Comparison of ENCODE assay signal across 8 cellular contexts in the genomic region with DNA sequence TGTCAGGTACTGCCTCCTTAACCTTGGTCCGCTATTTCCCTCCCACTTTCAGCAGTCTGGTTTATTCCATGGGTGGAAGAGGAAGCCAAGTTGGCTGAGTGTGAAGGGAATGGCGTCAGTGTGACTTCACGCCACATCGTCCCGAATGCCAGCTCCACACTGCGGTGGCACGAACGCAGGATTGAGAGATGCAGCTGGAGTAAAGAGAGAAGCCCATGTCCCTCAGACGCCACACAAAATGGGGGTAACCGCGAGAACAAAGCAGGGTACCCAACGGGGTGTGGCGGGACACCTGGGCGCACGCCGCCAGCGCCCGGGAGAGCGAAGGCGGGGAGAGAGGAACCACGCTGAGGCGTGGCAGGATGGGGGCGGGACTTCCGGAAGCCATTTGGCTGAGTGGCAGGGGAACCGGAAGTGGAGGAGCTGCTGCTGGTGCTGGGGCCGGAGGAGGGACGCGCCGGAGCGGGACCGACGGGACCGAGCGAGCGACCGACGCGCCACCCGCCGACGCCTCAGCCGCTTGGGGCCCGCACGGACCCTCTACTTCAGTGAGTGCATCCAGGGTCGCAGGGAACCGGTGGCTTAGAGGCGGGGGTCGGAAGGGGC. TPM values are rescaled to one million over a fixed set of nuclear protein-coding genes. Genes with fewer than 3 reads are reported as not detected.
A peak's percentile ranks its signal among the peaks of the same experiment; 100 is the strongest.
DNase-seq lines count a peak whose midpoint lies in the region; ATAC-seq, FAIRE-seq and TF ChIP-seq lines count a peak whose summit lies in the region.

A gene with protein sequence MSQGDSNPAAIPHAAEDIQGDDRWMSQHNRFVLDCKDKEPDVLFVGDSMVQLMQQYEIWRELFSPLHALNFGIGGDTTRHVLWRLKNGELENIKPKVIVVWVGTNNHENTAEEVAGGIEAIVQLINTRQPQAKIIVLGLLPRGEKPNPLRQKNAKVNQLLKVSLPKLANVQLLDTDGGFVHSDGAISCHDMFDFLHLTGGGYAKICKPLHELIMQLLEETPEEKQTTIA (plus strand): TSS at position 417 of the 606 bp plus-strand sequence. CDS start 8,161 bp downstream, outside the sequence.

- no peaks in the 10 kb centered on the region for H3K9me3 Mint-ChIP-seq in activated naive CD4-positive, alpha-beta T cell treated with anti-CD3 and anti-CD28 coated beads for 36 hours

- peak within 1 kb of the TSS; percentile 81 for H2AK5ac ChIP-seq in neuronal stem cell (ENCODE audit: low read depth, low read length)

- no peak for FAIRE-seq in frontal cortex (lab: Jason Lieb, UNC)

- peak within 1 kb of the TSS; percentile 93 for H3K9ac ChIP-seq in neuronal stem cell (ENCODE audit: low read depth, low read length, poor library complexity)
- H3K9ac ChIP-seq in subcutaneous abdominal adipose tissue (ENCODE audit: low read length in 5 of 5) = peak within 1 kb of the TSS; percentile 48 to 95 (median 89)

- peaks cover 4% of the 10 kb centered on the region for H3K79me1 ChIP-seq in neuronal stem cell (ENCODE audit: low read depth, low read length)

- H3K4me2 ChIP-seq in neuronal stem cell (ENCODE audit: insufficient read depth, low read length, poor library complexity, severe bottlenecking) = peak within 1 kb of the TSS; percentile 72

- peak within 1 kb of the TSS; percentile 61 for H2BK120ac ChIP-seq in neuronal stem cell (ENCODE audit: low read depth, low read length)

- H2AFZ ChIP-seq in neuronal stem cell (ENCODE audit: low read length) = peak within 1 kb of the TSS; percentile 95

- H3K9me3 ChIP-seq in neuronal stem cell (replicated peaks in 1 of 2; ENCODE audit: control insufficient read depth in 2 of 2, insufficient read depth in 1 of 2, low read depth in 1 of 2, low read length in 2 of 2) (no peaks in the 10 kb centered on the region), subcutaneous abdominal adipose tissue (ENCODE audit: control insufficient read depth in 5 of 5, low read length in 5 of 5) (no peaks in the 10 kb centered on the region)

- DNase-seq in GM06990 (ENCODE audit: extremely low read depth, insufficient read length) (peak; percentile 94), NB4 (ENCODE audit: low read depth) (peak; percentile 97), SK-N-DZ (ENCODE audit: low spot score) (peak; percentile 87), frontal cortex (ENCODE audit: low spot score in 2 of 2) (peak; percentile 96 to 97), neuronal stem cell (ENCODE audit: low spot score) (peak; percentile 91)
- peak; percentile 98 for DNase-seq in activated naive CD4-positive, alpha-beta T cell treated with anti-CD3 and anti-CD28 coated beads for 36 hours

- H2BK12ac ChIP-seq in neuronal stem cell (ENCODE audit: low read length) = no peak within 1 kb of the TSS

- H3K4me1 Mint-ChIP-seq in activated naive CD4-positive, alpha-beta T cell treated with anti-CD3 and anti-CD28 coated beads for 36 hours (ENCODE audit: low read depth) = peaks cover 37% of the 10 kb centered on the region

- TF ChIP-seq POLR2A in NB4 (IDR thresholded peaks at IDR 0.05; ENCODE audit: extremely low read depth, insufficient read length) = peak; percentile 97

- ATAC-seq in HG02571 (IDR thresholded peaks at IDR 0.05; ENCODE audit: unreplicated experiment) = peak; percentile 96

- peak within 1 kb of the TSS; percentile 46 for H2BK15ac ChIP-seq in neuronal stem cell (ENCODE audit: low read length)

- H3K4me3 ChIP-seq in GM06990 (replicated peaks; ENCODE audit: low read depth, low read length) = peak within 1 kb of the TSS; percentile 94
- peak within 1 kb of the TSS; percentile 88 for H3K4me3 ChIP-seq in NB4 (ENCODE audit: low read depth, low read length)
- H3K4me3 ChIP-seq in neuronal stem cell (ENCODE audit: low read length in 2 of 2) = peak within 1 kb of the TSS; percentile 73 to 86
- H3K4me3 ChIP-seq in subcutaneous abdominal adipose tissue (ENCODE audit: low read depth in 1 of 5, low read length in 5 of 5) = peak within 1 kb of the TSS; percentile 84 to 100 (median 95)

- H3K4me3 Mint-ChIP-seq in activated naive CD4-positive, alpha-beta T cell treated with anti-CD3 and anti-CD28 coated beads for 36 hours = peak within 1 kb of the TSS; percentile 95

- peak within 1 kb of the TSS; percentile 97 for H3K14ac ChIP-seq in neuronal stem cell (ENCODE audit: low read length)

- H3K27me3 Mint-ChIP-seq in activated naive CD4-positive, alpha-beta T cell treated with anti-CD3 and anti-CD28 coated beads for 36 hours (ENCODE audit: low read depth) = no peaks in the 10 kb centered on the region

- H4K8ac ChIP-seq in neuronal stem cell (ENCODE audit: low read depth, low read length) = peak within 1 kb of the TSS; percentile 97

- peak within 1 kb of the TSS; percentile 91 for H3K27ac Mint-ChIP-seq in activated naive CD4-positive, alpha-beta T cell treated with anti-CD3 and anti-CD28 coated beads for 36 hours

- peak within 1 kb of the TSS; percentile 99 for H3K23ac ChIP-seq in neuronal stem cell (ENCODE audit: low read depth, low read length, poor library complexity)

- no peak for TF ChIP-seq CTCF in GM06990 (IDR thresholded peaks at IDR 0.05; ENCODE audit: insufficient read depth, low read length, poor library complexity, severe bottlenecking)
- no peak for TF ChIP-seq CTCF in NB4 (IDR thresholded peaks at IDR 0.05; ENCODE audit: low read depth, low read length)

- WGBS in neuronal stem cell (ENCODE audit: extremely low coverage in 2 of 2, insufficient read length in 2 of 2, insufficient replicate concordance in 1 of 2), 2 donors = no CpG with 5 or more reads among the region's 48 CpGs

- CTCF ChIA-PET in activated naive CD4-positive, alpha-beta T cell treated with anti-CD3 and anti-CD28 coated beads for 36 hours (lab: Charles Lee) = interaction anchor here (0.6 to 2.7 kb wide), 7 partner anchors 21 to 308 kb away, joined by 3 to 6 read pairs (median 5); a partner anchor contains a TSS

- peak within 1 kb of the TSS; percentile 100 for H3K18ac ChIP-seq in neuronal stem cell (ENCODE audit: low read length)

- H3K4me1 ChIP-seq in neuronal stem cell (ENCODE audit: control insufficient read depth in 2 of 2, insufficient read depth in 1 of 2, low read depth in 1 of 2, low read length in 2 of 2) (peaks cover 3 to 4% of the 10 kb centered on the region in 2 donors), subcutaneous abdominal adipose tissue (ENCODE audit: control insufficient read depth in 5 of 5, insufficient read depth in 5 of 5, low read length in 5 of 5) (peaks cover 0 to 33% (median 29%) of the 10 kb centered on the region in 5 donors)

- no peak within 1 kb of the TSS for H3K4ac ChIP-seq in neuronal stem cell (ENCODE audit: low read length)

- H3K36me3 ChIP-seq in GM06990 (ENCODE audit: control insufficient read depth, insufficient read depth, low read length) (peaks cover 2% of the 10 kb centered on the region), neuronal stem cell (replicated peaks in 1 of 2; ENCODE audit: control insufficient read depth in 2 of 2, insufficient read depth in 2 of 2, low read length in 2 of 2) (peaks cover 7 to 32% of the 10 kb centered on the region in 2 donors), subcutaneous abdominal adipose tissue (ENCODE audit: control insufficient read depth in 5 of 5, insufficient read depth in 5 of 5, low read length in 5 of 5) (peaks cover 0 to 13% (median 5%) of the 10 kb centered on the region in 5 donors)

- peaks cover 13% of the 10 kb centered on the region for H3K36me3 Mint-ChIP-seq in activated naive CD4-positive, alpha-beta T cell treated with anti-CD3 and anti-CD28 coated beads for 36 hours (ENCODE audit: low read depth)

- H3K27me3 ChIP-seq in GM06990 (replicated peaks; ENCODE audit: control insufficient read depth, insufficient read depth, low read length) = no peaks in the 10 kb centered on the region
- no peaks in the 10 kb centered on the region for H3K27me3 ChIP-seq in neuronal stem cell (ENCODE audit: control insufficient read depth in 3 of 3, insufficient read depth in 3 of 3, low read depth in 1 of 3, low read length in 3 of 3)
- no peaks in the 10 kb centered on the region for H3K27me3 ChIP-seq in subcutaneous abdominal adipose tissue (ENCODE audit: control insufficient read depth in 5 of 5, insufficient read depth in 4 of 5, low read length in 5 of 5)

- H4K91ac ChIP-seq in neuronal stem cell (ENCODE audit: low read depth, low read length, poor library complexity) = no peak within 1 kb of the TSS

- peak within 1 kb of the TSS; percentile 94 for H2BK5ac ChIP-seq in neuronal stem cell (ENCODE audit: low read length)

- intact Hi-C loops in activated naive CD4-positive, alpha-beta T cell treated with anti-CD3 and anti-CD28 coated beads for 36 hours (cut with micrococcal nuclease) = loop anchor here (1.0 to 10.0 kb wide), 4 partner anchors 34 to 371 kb away; a partner anchor contains a TSS

- peak within 1 kb of the TSS; percentile 89 for H3K27ac ChIP-seq in neuronal stem cell (replicated peaks; ENCODE audit: low read length)
- H3K27ac ChIP-seq in subcutaneous abdominal adipose tissue (ENCODE audit: low read depth, low read length) = peak within 1 kb of the TSS; percentile 92

RNA-seq across cellular contexts. Expression of the gene that starts here (rescaled TPM):
- polyA plus RNA-seq in SK-N-DZ (2014; cell fraction: cytosol; rRNA removed) = 32.6 and 33.7 TPM in 2 replicates
- 8.5 and 11.4 TPM in 2 replicates for polyA plus RNA-seq in SK-N-DZ (2014; cell fraction: nucleus; rRNA removed)
- 10 to 100 TPM; 43.7 to 44.3 TPM for total RNA-seq in activated naive CD4-positive, alpha-beta T cell treated with anti-CD3 and anti-CD28 coated beads for 36 hours
- 400 TPM for total RNA-seq in frontal cortex
- polyA plus RNA-seq in neuronal stem cell (2013, experiment 1 of 2) = 89.5 TPM
- 91.3 TPM for polyA plus RNA-seq in neuronal stem cell (2013, experiment 2 of 2)

Comparison
In these comparisons a context has a peak if more than half of its experiments do, and no peak if none do; other contexts are left out.
1. Peak in every context shown above with its lines: DNase-seq, ATAC-seq, H3K4me3 ChIP-seq and H3K27ac ChIP-seq.